ENCODE assay signal across 1 cellular context in the genomic region with DNA sequence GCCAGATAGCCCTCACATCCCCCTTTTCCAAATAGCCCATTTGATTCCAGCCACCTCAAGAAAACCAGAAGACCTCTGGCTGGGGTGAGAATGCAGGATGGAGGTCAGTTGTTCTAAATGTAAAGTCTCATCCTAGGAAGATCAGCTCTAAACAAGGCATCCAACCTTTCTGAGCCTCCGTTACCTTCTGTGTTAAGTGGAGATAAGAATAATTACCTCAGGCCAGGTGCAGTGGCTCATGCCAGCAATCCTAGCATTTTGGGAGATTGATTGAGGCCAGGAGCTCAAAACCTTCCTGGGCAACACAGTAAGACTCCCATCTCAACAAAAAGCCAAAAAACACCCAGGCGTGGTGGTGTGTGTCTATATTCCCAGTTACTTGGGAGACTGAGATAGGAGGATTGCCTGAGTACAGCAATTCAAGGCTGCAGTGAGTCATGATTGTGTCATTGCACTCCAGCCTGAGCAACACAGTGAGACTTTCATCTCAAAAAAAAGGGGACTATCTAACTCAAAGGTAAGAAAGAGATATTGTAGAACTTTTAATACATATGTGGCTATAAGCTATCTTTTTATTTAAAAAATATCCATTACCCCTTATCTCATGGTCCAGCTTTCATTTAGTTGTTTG.
TF ChIP-seq lines count a peak whose summit lies in the region.

No MANE protein-coding gene starts in this region.

TF ChIP-seq in K562, 482 proteins besides CTCF, POLR2A, EP300 and RAD21 (continued from another document and continues in another):
- TF ChIP-seq TEAD4 (IDR thresholded peaks at IDR 0.05; ENCODE audit: low read length) = peak; percentile 54; the same call in 1 of the 2 replicates
- no peak for TF ChIP-seq TEAD4 (CRISPR knock-in tag; IDR thresholded peaks at IDR 0.05; ENCODE audit: borderline replicate concordance)
- TF ChIP-seq ZNF121 (CRISPR knock-in tag; conservative IDR thresholded peaks at IDR 0.05) = 0 out of 2 replicates have a peak, but pooled peaks have one; percentile 26
- TF ChIP-seq FOS (IDR thresholded peaks at IDR 0.05; ENCODE audit: extremely low read depth, insufficient read length) = peak; percentile 71
- peak; percentile 99 for TF ChIP-seq FOSL1 (tag; conservative IDR thresholded peaks at IDR 0.05)
- TF ChIP-seq, protein P1, sequence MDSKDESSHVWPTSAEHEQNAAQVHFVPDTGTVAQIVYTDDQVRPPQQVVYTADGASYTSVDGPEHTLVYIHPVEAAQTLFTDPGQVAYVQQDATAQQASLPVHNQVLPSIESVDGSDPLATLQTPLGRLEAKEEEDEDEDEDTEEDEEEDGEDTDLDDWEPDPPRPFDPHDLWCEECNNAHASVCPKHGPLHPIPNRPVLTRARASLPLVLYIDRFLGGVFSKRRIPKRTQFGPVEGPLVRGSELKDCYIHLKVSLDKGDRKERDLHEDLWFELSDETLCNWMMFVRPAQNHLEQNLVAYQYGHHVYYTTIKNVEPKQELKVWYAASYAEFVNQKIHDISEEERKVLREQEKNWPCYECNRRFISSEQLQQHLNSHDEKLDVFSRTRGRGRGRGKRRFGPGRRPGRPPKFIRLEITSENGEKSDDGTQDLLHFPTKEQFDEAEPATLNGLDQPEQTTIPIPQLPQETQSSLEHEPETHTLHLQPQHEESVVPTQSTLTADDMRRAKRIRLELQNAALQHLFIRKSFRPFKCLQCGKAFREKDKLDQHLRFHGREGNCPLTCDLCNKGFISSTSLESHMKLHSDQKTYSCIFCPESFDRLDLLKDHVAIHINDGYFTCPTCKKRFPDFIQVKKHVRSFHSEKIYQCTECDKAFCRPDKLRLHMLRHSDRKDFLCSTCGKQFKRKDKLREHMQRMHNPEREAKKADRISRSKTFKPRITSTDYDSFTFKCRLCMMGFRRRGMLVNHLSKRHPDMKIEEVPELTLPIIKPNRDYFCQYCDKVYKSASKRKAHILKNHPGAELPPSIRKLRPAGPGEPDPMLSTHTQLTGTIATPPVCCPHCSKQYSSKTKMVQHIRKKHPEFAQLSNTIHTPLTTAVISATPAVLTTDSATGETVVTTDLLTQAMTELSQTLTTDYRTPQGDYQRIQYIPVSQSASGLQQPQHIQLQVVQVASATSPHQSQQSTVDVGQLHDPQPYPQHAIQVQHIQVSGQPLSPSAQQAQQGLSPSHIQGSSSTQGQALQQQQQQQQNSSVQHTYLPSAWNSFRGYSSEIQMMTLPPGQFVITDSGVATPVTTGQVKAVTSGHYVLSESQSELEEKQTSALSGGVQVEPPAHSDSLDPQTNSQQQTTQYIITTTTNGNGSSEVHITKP (IDR thresholded peaks at IDR 0.05; ENCODE audit: partially characterized antibody) = peak; percentile 15
- no peak for TF ChIP-seq ETV5 (CRISPR knock-in tag; IDR thresholded peaks at IDR 0.05; ENCODE audit: low read depth)
- peak; percentile 86; the same call in 1 of the 2 replicates for TF ChIP-seq ARID3A (IDR thresholded peaks at IDR 0.05; ENCODE audit: borderline replicate concordance, low read depth, low read length)
- no peak for TF ChIP-seq CTBP1 (IDR thresholded peaks at IDR 0.05; ENCODE audit: borderline replicate concordance)
- TF ChIP-seq CAMTA2 (CRISPR knock-in tag; conservative IDR thresholded peaks at IDR 0.05) = no peak
- TF ChIP-seq, protein P2, sequence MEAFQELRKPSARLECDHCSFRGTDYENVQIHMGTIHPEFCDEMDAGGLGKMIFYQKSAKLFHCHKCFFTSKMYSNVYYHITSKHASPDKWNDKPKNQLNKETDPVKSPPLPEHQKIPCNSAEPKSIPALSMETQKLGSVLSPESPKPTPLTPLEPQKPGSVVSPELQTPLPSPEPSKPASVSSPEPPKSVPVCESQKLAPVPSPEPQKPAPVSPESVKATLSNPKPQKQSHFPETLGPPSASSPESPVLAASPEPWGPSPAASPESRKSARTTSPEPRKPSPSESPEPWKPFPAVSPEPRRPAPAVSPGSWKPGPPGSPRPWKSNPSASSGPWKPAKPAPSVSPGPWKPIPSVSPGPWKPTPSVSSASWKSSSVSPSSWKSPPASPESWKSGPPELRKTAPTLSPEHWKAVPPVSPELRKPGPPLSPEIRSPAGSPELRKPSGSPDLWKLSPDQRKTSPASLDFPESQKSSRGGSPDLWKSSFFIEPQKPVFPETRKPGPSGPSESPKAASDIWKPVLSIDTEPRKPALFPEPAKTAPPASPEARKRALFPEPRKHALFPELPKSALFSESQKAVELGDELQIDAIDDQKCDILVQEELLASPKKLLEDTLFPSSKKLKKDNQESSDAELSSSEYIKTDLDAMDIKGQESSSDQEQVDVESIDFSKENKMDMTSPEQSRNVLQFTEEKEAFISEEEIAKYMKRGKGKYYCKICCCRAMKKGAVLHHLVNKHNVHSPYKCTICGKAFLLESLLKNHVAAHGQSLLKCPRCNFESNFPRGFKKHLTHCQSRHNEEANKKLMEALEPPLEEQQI (IDR thresholded peaks at IDR 0.05) = 0 out of 2 replicates have a peak, but pooled peaks have one; percentile 34
- peak; percentile 97 for TF ChIP-seq JUN (IDR thresholded peaks at IDR 0.05; ENCODE audit: borderline replicate concordance, low read depth, low read length)
- TF ChIP-seq JUN (CRISPR knock-in tag; IDR thresholded peaks at IDR 0.05; ENCODE audit: borderline replicate concordance) = no peak
- TF ChIP-seq NFE2 (IDR thresholded peaks at IDR 0.05; ENCODE audit: low read depth) = 0 out of 2 replicates have a peak, but pooled peaks have one; percentile 5
- peak; percentile 56 for TF ChIP-seq CEBPG (CRISPR knock-in tag; IDR thresholded peaks at IDR 0.05)
- peak; percentile 49 to 58; a peak in 3 of 4 replicates for TF ChIP-seq CEBPG (tag; conservative IDR thresholded peaks at IDR 0.05 in 1 of 2, IDR thresholded peaks at IDR 0.05 in 1 of 2)
- no peak for TF ChIP-seq YBX1 (IDR thresholded peaks at IDR 0.05)
- no peak for TF ChIP-seq MXD1 (CRISPR knock-in tag; IDR thresholded peaks at IDR 0.05; ENCODE audit: borderline replicate concordance, poor library complexity, severe bottlenecking)
- no peak for TF ChIP-seq CHD2 (IDR thresholded peaks at IDR 0.05; ENCODE audit: low read depth, low read length)
- TF ChIP-seq ZNF444 (CRISPR knock-in tag; IDR thresholded peaks at IDR 0.05) = no peak
- TF ChIP-seq MNT (conservative IDR thresholded peaks at IDR 0.05) = 0 out of 4 replicates have a peak, but pooled peaks of 1 of the 2 experiments have one; percentile 20
- no peak for TF ChIP-seq IRF1 (CRISPR knock-in tag; IDR thresholded peaks at IDR 0.05; ENCODE audit: borderline replicate concordance)
- no peak for TF ChIP-seq EZH2 (IDR thresholded peaks at IDR 0.05; ENCODE audit: borderline replicate concordance, low read depth, low read length)
- TF ChIP-seq NR4A1 (CRISPR knock-in tag; IDR thresholded peaks at IDR 0.05) = no peak
- TF ChIP-seq NR4A1 (tag; IDR thresholded peaks at IDR 0.05) = no peak
- TF ChIP-seq SUPT5H (IDR thresholded peaks at IDR 0.05) = no peak
- TF ChIP-seq ESRRA (IDR thresholded peaks at IDR 0.05; ENCODE audit: borderline replicate concordance, low read depth) = no peak
- TF ChIP-seq ZNF384 (IDR thresholded peaks at IDR 0.05; ENCODE audit: low read depth, low read length) = peak; percentile 26; the same call in 1 of the 2 replicates
- TF ChIP-seq TRIM24 (IDR thresholded peaks at IDR 0.05) = peak in 1 of 2 experiments; percentile 44; a peak in 1 of 4 replicates
- TF ChIP-seq ZNF644 (tag; IDR thresholded peaks at IDR 0.05; ENCODE audit: low read depth) = no peak
- peak in 1 of 2 experiments; percentile 65; a peak in 1 of 3 replicates for TF ChIP-seq CBX3 (IDR thresholded peaks at IDR 0.05; ENCODE audit: borderline replicate concordance in 1 of 2, low read length in 2 of 2)
- peak; percentile 60 for TF ChIP-seq CEBPB (tag; IDR thresholded peaks at IDR 0.05)
- TF ChIP-seq, protein P3, sequence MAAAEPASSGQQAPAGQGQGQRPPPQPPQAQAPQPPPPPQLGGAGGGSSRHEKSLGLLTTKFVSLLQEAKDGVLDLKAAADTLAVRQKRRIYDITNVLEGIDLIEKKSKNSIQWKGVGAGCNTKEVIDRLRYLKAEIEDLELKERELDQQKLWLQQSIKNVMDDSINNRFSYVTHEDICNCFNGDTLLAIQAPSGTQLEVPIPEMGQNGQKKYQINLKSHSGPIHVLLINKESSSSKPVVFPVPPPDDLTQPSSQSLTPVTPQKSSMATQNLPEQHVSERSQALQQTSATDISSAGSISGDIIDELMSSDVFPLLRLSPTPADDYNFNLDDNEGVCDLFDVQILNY (CRISPR knock-in tag; IDR thresholded peaks at IDR 0.05) = no peak
- no peak; the same call in 1 of the 2 replicates for TF ChIP-seq ZNF592 (IDR thresholded peaks at IDR 0.05)
- TF ChIP-seq ATF1 (CRISPR knock-in tag; IDR thresholded peaks at IDR 0.05) = no peak
- TF ChIP-seq ATF1 (tag; IDR thresholded peaks at IDR 0.05) = 0 out of 2 replicates have a peak, but pooled peaks have one; percentile 24
- peak; percentile 42 to 53; a peak in 3 of 4 replicates for TF ChIP-seq NRF1 (conservative IDR thresholded peaks at IDR 0.05 in 1 of 2, IDR thresholded peaks at IDR 0.05 in 1 of 2)
- peak; percentile 88 for TF ChIP-seq SMARCA4 (IDR thresholded peaks at IDR 0.05)
- TF ChIP-seq RBM17 (IDR thresholded peaks at IDR 0.05; ENCODE audit: borderline replicate concordance, low read depth, low read length) = no peak
- TF ChIP-seq ZNF77 (CRISPR knock-in tag; IDR thresholded peaks at IDR 0.05) = no peak
- TF ChIP-seq SMARCC2 (IDR thresholded peaks at IDR 0.05; ENCODE audit: low read depth) = peak; percentile 69
